In the genomic region with DNA sequence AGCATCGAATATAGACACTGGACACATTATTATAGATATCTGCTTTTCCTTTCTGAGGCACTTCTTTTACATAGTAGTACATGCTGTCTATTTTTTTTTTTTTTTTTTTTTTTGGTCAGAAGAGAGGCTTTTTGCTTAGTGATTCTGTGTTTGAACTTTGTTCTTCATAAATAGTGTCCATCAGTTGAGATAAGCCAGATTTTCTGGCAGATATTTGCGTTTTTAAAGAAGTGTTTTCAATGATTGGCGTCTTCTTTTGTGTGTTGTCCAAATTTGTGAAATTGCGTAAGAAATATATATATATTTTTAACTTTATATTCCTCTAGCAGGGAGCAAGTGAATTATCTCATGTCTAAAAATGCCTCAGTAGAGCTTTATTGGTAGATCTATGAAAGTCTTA, we compare ENCODE assay signal across 19 cellular contexts.
"Had no signal": no experiment of that assay in that cellular context is flagged by ENCODE, and none has a peak within 500 bp of the region (broad histone marks: within the 10 kb centered on the region; RNA-seq: fewer than 3 reads in every experiment).

No MANE protein-coding gene starts in this region.

- H3K4me1 ChIP-seq: foreskin keratinocyte had no signal

- H3K27me3 Mint-ChIP-seq: activated B cell treated with CpG ODN at 0.5 μM for 24 hours; activated CD8-positive, alpha-beta T cell treated with anti-CD3 and anti-CD28 coated beads for 36 hours; progenitor cell of endocrine pancreas had no signal

- H3K27me3 ChIP-seq: dorsolateral prefrontal cortex, foreskin keratinocyte, hepatocyte, left lung, tibial artery had no signal

- H3K36me3 ChIP-seq: left lung, tibial artery had no signal

- ATAC-seq: foreskin keratinocyte, left lung had no signal

- DNase-seq: activated B cell treated with CpG ODN at 0.5 μM for 24 hours; activated CD4-positive, alpha-beta T cell treated with anti-CD3 and anti-CD28 coated beads for 48 hours; activated CD8-positive, alpha-beta T cell treated with anti-CD3 and anti-CD28 coated beads for 36 hours; activated effector memory CD4-positive, alpha-beta T cell treated with anti-CD3 and anti-CD28 coated beads, Interleukin-2, amount 50 U/mL, for 16 hours; activated T-cell treated with anti-CD3 and anti-CD28 coated beads, Interleukin-2, amount 50 U/mL, for 48 hours; amygdala; dorsolateral prefrontal cortex; endodermal cell; foreskin keratinocyte; left lung; stimulated activated naive CD4-positive, alpha-beta T cell; substantia nigra; SW 1271; tibial artery had no signal

- H3K4me3 ChIP-seq: dorsolateral prefrontal cortex, hepatocyte, left lung, tibial artery had no signal

- H3K27ac Mint-ChIP-seq: activated B cell treated with CpG ODN at 0.5 μM for 24 hours, endodermal cell, progenitor cell of endocrine pancreas had no signal

- H3K27ac ChIP-seq: dorsolateral prefrontal cortex, epithelial cell of prostate, foreskin keratinocyte, hepatocyte, left lung, tibial artery had no signal

- H3K4me1 Mint-ChIP-seq: neural crest cell had no signal

- H3K9me3 Mint-ChIP-seq: activated B cell treated with CpG ODN at 0.5 μM for 24 hours; activated CD8-positive, alpha-beta T cell treated with anti-CD3 and anti-CD28 coated beads for 36 hours; activated naive CD4-positive, alpha-beta T cell treated with anti-CD3 and anti-CD28 coated beads, Interleukin-2, amount 50 U/mL, for 72 hours; endodermal cell; neural crest cell had no signal

- H3K4me3 Mint-ChIP-seq: endodermal cell, neural crest cell had no signal

- H3K9me3 ChIP-seq: left lung, tibial artery had no signal
